9 cellular contexts compared by ENCODE assay signal in genomic region chr3:46927718-46928073, GRCh38. TPM values are rescaled to one million over a fixed set of nuclear protein-coding genes. Genes with fewer than 3 reads are reported as not detected.
DNase-seq lines count a peak whose midpoint lies in the region; ATAC-seq and TF ChIP-seq lines count a peak whose summit lies in the region.
"Had no signal": no experiment of that assay in that cellular context is flagged by ENCODE, and none has a peak within 500 bp of the region (broad histone marks: within the 10 kb centered on the region; RNA-seq: fewer than 3 reads in every experiment).

No MANE protein-coding gene starts in this region.

- peaks cover 29% of the 10 kb centered on the region for H3K36me3 Mint-ChIP-seq in effector memory CD8-positive, alpha-beta T cell (ENCODE audit: insufficient read depth)

- TF ChIP-seq CTCF in DND-41 (IDR thresholded peaks at IDR 0.05; ENCODE audit: borderline replicate concordance, extremely low read depth, low read length, poor library complexity, severe bottlenecking), result no peak
- TF ChIP-seq CTCF in sigmoid colon (IDR thresholded peaks at IDR 0.05), result no peak

- H3K9ac ChIP-seq in DND-41 (ENCODE audit: low read depth, low read length), result no peak overlapping the region

- no peaks in the 10 kb centered on the region for H3K9me3 ChIP-seq in DND-41 (ENCODE audit: insufficient read depth, low read length, severe bottlenecking)
- peaks cover 24% of the 10 kb centered on the region for H3K9me3 ChIP-seq in KOPT-K1 (ENCODE audit: insufficient read depth, low read length, poor library complexity, severe bottlenecking)
- no peaks in the 10 kb centered on the region for H3K9me3 ChIP-seq in sigmoid colon
- H3K9me3 ChIP-seq: prostate gland had no signal

- no peak for DNase-seq in DND-41
- DNase-seq in effector memory CD8-positive, alpha-beta T cell, result no peak
- no peak for DNase-seq in sigmoid colon
- DNase-seq in stimulated activated CD4-positive, alpha-beta T cell treated with anti-CD3 and anti-CD28 coated beads, Interleukin-4, amount 100 ng/mL, for 4 hours, result no peak
- DNase-seq in DMS153 treated with DMSO at 0.1 percent for 48 hours (lab: John Stamatoyannopoulos, UW; ENCODE audit: unreplicated experiment), result no peak
- DNase-seq in stimulated activated CD4-positive, alpha-beta T cell treated with anti-CD3 and anti-CD28 coated beads, Interleukin-2, amount 100 ng/mL, for 48 hours, result no peak

- ATAC-seq in DND-41 (ENCODE audit: insufficient read depth, low read depth) (no peak), HG02642 (IDR thresholded peaks at IDR 0.05; ENCODE audit: poor library complexity, unreplicated experiment) (no peak)
- ATAC-seq in effector memory CD8-positive, alpha-beta T cell (replicated peaks), result no peak

- WGBS in sigmoid colon, 2 donors, result 77 to 85% methylated on average over 6 of the region's 6 CpGs

- peak overlapping the region; percentile 95 to 96 for H3K27ac Mint-ChIP-seq in effector memory CD8-positive, alpha-beta T cell

- H3K4me2 ChIP-seq in DND-41 (ENCODE audit: insufficient read depth, low read length), result no peak overlapping the region

- peaks cover 9% of the 10 kb centered on the region; the same call in 1 of the 2 replicates for H3K4me1 ChIP-seq in DND-41 (ENCODE audit: insufficient read depth, low read length)
- peaks cover 0 to 92% (median 79%) of the 10 kb centered on the region in 4 donors for H3K4me1 ChIP-seq in sigmoid colon

- no peak overlapping the region for H2AFZ ChIP-seq in DND-41 (ENCODE audit: low read depth, low read length)

- no peak overlapping the region for H3K4me3 ChIP-seq in DND-41 (ENCODE audit: low read depth in 1 of 2, low read length in 2 of 2)
- no peak overlapping the region for H3K4me3 ChIP-seq in sigmoid colon
- H3K4me3 ChIP-seq: prostate gland had no signal

- no peak for TF ChIP-seq EP300 in sigmoid colon (IDR thresholded peaks at IDR 0.05)

- peaks cover 4 to 13% of the 10 kb centered on the region in 2 donors for H3K9me3 Mint-ChIP-seq in effector memory CD8-positive, alpha-beta T cell

- H3K79me2 ChIP-seq in DND-41 (ENCODE audit: insufficient read depth, low read length), result peaks cover 77% of the 10 kb centered on the region

- H3K27me3 ChIP-seq in DND-41 (ENCODE audit: insufficient read depth, low read length, poor library complexity) (no peaks in the 10 kb centered on the region), sigmoid colon (no peaks in the 10 kb centered on the region)

- H3K4me1 Mint-ChIP-seq in effector memory CD8-positive, alpha-beta T cell (ENCODE audit: low read depth in 2 of 2), result peaks cover 68 to 70% of the 10 kb centered on the region in 2 donors

- H3K27ac ChIP-seq in DND-41 (ENCODE audit: low read length) (peak overlapping the region; percentile 21; the same call in 1 of the 2 replicates), KOPT-K1 (ENCODE audit: low read depth, low read length, poor library complexity, severe bottlenecking) (peak overlapping the region; percentile 88), sigmoid colon (peak overlapping the region in 3 of 4 donors; percentile 13 to 43 (median 22))
- H3K27ac ChIP-seq: prostate gland had no signal

- peak overlapping the region; percentile 72 to 75 for H3K4me3 Mint-ChIP-seq in effector memory CD8-positive, alpha-beta T cell

- peaks cover 85% of the 10 kb centered on the region for H4K20me1 ChIP-seq in DND-41 (ENCODE audit: insufficient read depth, low read length)

- H3K36me3 ChIP-seq in DND-41 (ENCODE audit: insufficient read depth, low read length), result peaks cover 87% of the 10 kb centered on the region
- H3K36me3 ChIP-seq in KOPT-K1 (ENCODE audit: insufficient read depth, low read length), result peaks cover 79% of the 10 kb centered on the region
- peaks cover 0 to 29% (median 19%) of the 10 kb centered on the region in 4 donors for H3K36me3 ChIP-seq in sigmoid colon

- intact Hi-C loops in sigmoid colon (cut with DNase I), result no loop called here

- TF ChIP-seq POLR2A in sigmoid colon (IDR thresholded peaks at IDR 0.05), result no peak

- H3K27me3 Mint-ChIP-seq in effector memory CD8-positive, alpha-beta T cell, result no peaks in the 10 kb centered on the region

RNA-seq across cellular contexts. Expression of gene CCDC12, which starts 48.8 kb away (rescaled TPM):
- total RNA-seq in sigmoid colon, result 10 to 100 TPM; 33.1 to 41.0 (median 36.6) TPM
- 10 to 100 TPM; 58.9 to 80.9 (median 77.5) TPM for polyA plus RNA-seq in sigmoid colon

RNA-seq across cellular contexts. Expression of gene PTH1R, which starts 50.2 kb away (rescaled TPM):
- 1 to 10 TPM; 3.6 to 9.0 (median 6.0) TPM for total RNA-seq in sigmoid colon
- polyA plus RNA-seq in sigmoid colon, result 1 to 10 TPM; 1.2 to 5.2 (median 3.6) TPM

RNA-seq across cellular contexts. Expression of gene NBEAL2, which starts 51.8 kb away (rescaled TPM):
- total RNA-seq in sigmoid colon, result 10 to 100 TPM in 3 of 4 donors, 1 to 10 TPM in 1; 9.6 to 36.0 (median 13.5) TPM
- polyA plus RNA-seq in sigmoid colon, result 10 to 100 TPM in 2 of 3 donors, 1 to 10 TPM in 1; 7.8 to 88.0 (median 11.3) TPM

Comparison
In these comparisons a context has a peak if more than half of its experiments do, and no peak if none do; other contexts are left out.
1. H3K27ac ChIP-seq: peak in every context shown above with its lines; median percentile 88 in KOPT-K1; 22 in sigmoid colon; 21 in DND-41.